ENCODE assay signal across 15 cellular contexts in genomic region chr11:1916132-1916985, GRCh38. TPM values are rescaled to one million over a fixed set of nuclear protein-coding genes. Genes with fewer than 3 reads are reported as not detected.
A peak's percentile ranks its signal among the peaks of the same experiment; 100 is the strongest.
DNase-seq lines count a peak whose midpoint lies in the region; ATAC-seq and TF ChIP-seq lines count a peak whose summit lies in the region.
"Had no signal": no experiment of that assay in that cellular context is flagged by ENCODE, and none has a peak within 500 bp of the region (broad histone marks: within the 10 kb centered on the region; RNA-seq: fewer than 3 reads in every experiment).

No MANE protein-coding gene starts in this region.

- no peak overlapping the region for H3K4me3 ChIP-seq in GM12865 (ENCODE audit: low read depth, low read length)
- H3K4me3 ChIP-seq: gastroesophageal sphincter had no signal

- DNase-seq in 8988T (peak; percentile 28), GM12865 (ENCODE audit: low read depth) (peak; percentile 62), left ventricle myocardium superior (no peak), superior temporal gyrus (ENCODE audit: extremely low spot score) (no peak), HK-2 (ENCODE audit: unreplicated experiment) (no peak), NCI-H446 treated with DMSO at 0.1 percent for 48 hours (lab: John Stamatoyannopoulos, UW) (no peak)
- DNase-seq: amygdala, C1 segment of cervical spinal cord, NCI-H1048, NCI-H748 treated with DMSO at 0.1 percent for 48 hours, occipital lobe had no signal

- no peak for TF ChIP-seq CTCF in GM12865 (IDR thresholded peaks at IDR 0.05; ENCODE audit: insufficient read depth, low read depth, low read length, missing control alignments)

- ATAC-seq in HG03432 (IDR thresholded peaks at IDR 0.05; ENCODE audit: unreplicated experiment): peak; percentile 57
- ATAC-seq in left ventricle myocardium superior: peak; percentile 3
- ATAC-seq in HG03354 (IDR thresholded peaks at IDR 0.05; ENCODE audit: poor library complexity, severe bottlenecking, unreplicated experiment): no peak
- ATAC-seq: gastroesophageal sphincter had no signal

- intact Hi-C loops in left ventricle myocardium superior (cut with micrococcal nuclease): no loop called here

RNA-seq across cellular contexts. Expression of gene TNNT3, which starts 3.1 kb away (rescaled TPM):
- 46.1 TPM for total RNA-seq in left ventricle myocardium superior
- total RNA-seq: SK-MEL-5 had no signal

RNA-seq across cellular contexts. Expression of gene PRR33, which starts 24.7 kb away (rescaled TPM):
- 4.4 TPM for total RNA-seq in left ventricle myocardium superior
- total RNA-seq: gastroesophageal sphincter, occipital lobe, SK-MEL-5 had no signal

RNA-seq across cellular contexts. Expression of gene MRPL23, which starts 30.8 kb away (rescaled TPM):
- total RNA-seq in left ventricle myocardium superior: 102 TPM

Comparison
In these comparisons a context has a peak if more than half of its experiments do, and no peak if none do; other contexts are left out.
1. DNase-seq: peak in 8988T (single experiment) and GM12865 (single experiment); none in left ventricle myocardium superior (single experiment), superior temporal gyrus (single experiment), HK-2 (single experiment) and NCI-H446 treated with DMSO at 0.1 percent for 48 hours (single experiment).